ENCODE assay signal across 22 cellular contexts in genomic region chr6:107644513-107644912, GRCh38.
"Had no signal": no experiment of that assay in that cellular context is flagged by ENCODE, and none has a peak within 500 bp of the region (broad histone marks: within the 10 kb centered on the region; RNA-seq: fewer than 3 reads in every experiment).

No MANE protein-coding gene starts in this region.

- H3K27me3 ChIP-seq: hepatocyte, tibial nerve had no signal

- H3K36me3 ChIP-seq: tibial nerve had no signal

- H3K27ac Mint-ChIP-seq: activated CD4-positive, alpha-beta T cell treated with anti-CD3 and anti-CD28 coated beads, Interleukin-2, amount 10 ng/mL, durations not matched to agents 24 days and 14 days; activated CD8-positive, alpha-beta T cell treated with anti-CD3 and anti-CD28 coated beads, Interleukin-2, amount 10 ng/mL, durations not matched to agents 7 days and 5 days; activated naive CD4-positive, alpha-beta T cell treated with anti-CD3 and anti-CD28 coated beads, Interleukin-2, amount 10 ng/mL, durations not matched to agents 7 days and 5 days; activated naive CD8-positive, alpha-beta T cell treated with anti-CD3 and anti-CD28 coated beads, Interleukin-2, amount 50 U/mL, for 24 hours; natural killer cell; T-helper 1 cell treated with Interleukin-12 subunit alpha and Interleukin-12 subunit beta and Interleukin-4 antibody, amounts not matched to agents 30 μg/mL and 1 μg/mL, for 36 hours had no signal

- H3K36me3 Mint-ChIP-seq: activated naive CD4-positive, alpha-beta T cell treated with anti-CD3 and anti-CD28 coated beads, Interleukin-2, amount 10 ng/mL, durations not matched to agents 7 days and 5 days; natural killer cell had no signal

- H3K9me3 Mint-ChIP-seq: activated CD4-positive, alpha-beta T cell treated with anti-CD3 and anti-CD28 coated beads, Interleukin-2, amount 10 ng/mL, durations not matched to agents 24 days and 14 days; activated naive CD4-positive, alpha-beta T cell treated with anti-CD3 and anti-CD28 coated beads, Interleukin-2, amount 10 ng/mL, durations not matched to agents 7 days and 5 days; activated naive CD8-positive, alpha-beta T cell treated with anti-CD3 and anti-CD28 coated beads, Interleukin-2, amount 50 U/mL, for 24 hours; natural killer cell; T-helper 1 cell treated with Interleukin-12 subunit alpha and Interleukin-12 subunit beta and Interleukin-4 antibody, amounts not matched to agents 30 μg/mL and 1 μg/mL, for 36 hours had no signal

- H3K79me2 ChIP-seq: hepatocyte had no signal

- H3K4me1 Mint-ChIP-seq: activated CD4-positive, alpha-beta T cell treated with anti-CD3 and anti-CD28 coated beads, Interleukin-2, amount 10 ng/mL, durations not matched to agents 24 days and 14 days; activated naive CD4-positive, alpha-beta T cell treated with anti-CD3 and anti-CD28 coated beads, Interleukin-2, amount 10 ng/mL, durations not matched to agents 7 days and 5 days; activated naive CD8-positive, alpha-beta T cell treated with anti-CD3 and anti-CD28 coated beads, Interleukin-2, amount 50 U/mL, for 24 hours; natural killer cell had no signal

- ATAC-seq: activated CD8-positive, alpha-beta T cell treated with anti-CD3 and anti-CD28 coated beads, Interleukin-2, amount 10 ng/mL, durations not matched to agents 7 days and 5 days; activated naive CD8-positive, alpha-beta T cell treated with anti-CD3 and anti-CD28 coated beads, Interleukin-2, amount 50 U/mL, for 24 hours; esophagus mucosa; foreskin keratinocyte; natural killer cell had no signal

- H3K4me2 ChIP-seq: hepatocyte had no signal

- H2AFZ ChIP-seq: hepatocyte had no signal

- H3K4me3 ChIP-seq: hepatocyte, tibial nerve had no signal

- H3K27ac ChIP-seq: foreskin keratinocyte, hepatocyte had no signal

- H3K4me1 ChIP-seq: foreskin keratinocyte had no signal

- H3K4me3 Mint-ChIP-seq: activated CD4-positive, alpha-beta T cell treated with anti-CD3 and anti-CD28 coated beads, Interleukin-2, amount 10 ng/mL, durations not matched to agents 24 days and 14 days; activated CD8-positive, alpha-beta T cell treated with anti-CD3 and anti-CD28 coated beads, Interleukin-2, amount 10 ng/mL, durations not matched to agents 7 days and 5 days; activated naive CD4-positive, alpha-beta T cell treated with anti-CD3 and anti-CD28 coated beads, Interleukin-2, amount 10 ng/mL, durations not matched to agents 7 days and 5 days; activated naive CD8-positive, alpha-beta T cell treated with anti-CD3 and anti-CD28 coated beads, Interleukin-2, amount 50 U/mL, for 24 hours; natural killer cell; T-helper 1 cell treated with Interleukin-12 subunit alpha and Interleukin-12 subunit beta and Interleukin-4 antibody, amounts not matched to agents 30 μg/mL and 1 μg/mL, for 36 hours had no signal

- H3K9me3 ChIP-seq: tibial nerve had no signal

- DNase-seq: activated CD4-positive, alpha-beta T cell treated with anti-CD3 and anti-CD28 coated beads, Interleukin-2, amount 10 ng/mL, durations not matched to agents 24 days and 14 days; activated CD8-positive, alpha-beta memory T cell treated with anti-CD3 and anti-CD28 coated beads, Interleukin-2, amount 50 U/mL, for 4 hours; activated CD8-positive, alpha-beta T cell treated with anti-CD3 and anti-CD28 coated beads, Interleukin-2, amount 10 ng/mL, durations not matched to agents 7 days and 5 days; activated effector memory CD4-positive, alpha-beta T cell treated with Interleukin-2 at 50 U/mL for 16 hours; activated naive CD4-positive, alpha-beta T cell treated with anti-CD3 and anti-CD28 coated beads, Interleukin-2, amount 10 ng/mL, durations not matched to agents 7 days and 5 days; activated naive CD8-positive, alpha-beta T cell treated with anti-CD3 and anti-CD28 coated beads, Interleukin-2, amount 50 U/mL, for 24 hours; activated T-cell treated with anti-CD3 and anti-CD28 coated beads, Interleukin-2, amount 50 U/mL, for 48 hours; aorta; effector CD8-positive, alpha-beta T cell; foreskin keratinocyte; natural killer cell; nucleus accumbens; retina; stimulated activated CD4-positive, alpha-beta T cell treated with anti-CD3 and anti-CD28 coated beads, Interleukin-12 subunit alpha, Interleukin-12 subunit beta, amount 100 ng/mL, for 4 hours; stimulated activated CD4-positive, alpha-beta T cell treated with anti-CD3 and anti-CD28 coated beads, Interleukin-1b, Interleukin-23, amount 100 ng/mL, for 48 hours; stimulated activated CD8-positive, alpha-beta memory T cell treated with anti-CD3 and anti-CD28 coated beads, Interleukin-4, amount 100 ng/mL, for 48 hours; stimulated activated naive CD4-positive, alpha-beta T cell; substantia nigra had no signal
